In genomic region chr9:35617548-35617947, GRCh38 we compare ENCODE assay signal across 11 cellular contexts. TPM values are rescaled to one million over a fixed set of nuclear protein-coding genes. Genes with fewer than 3 reads are reported as not detected.
DNase-seq lines count a peak whose midpoint lies in the region; ATAC-seq and TF ChIP-seq lines count a peak whose summit lies in the region.
"Had no signal": no experiment of that assay in that cellular context is flagged by ENCODE, and none has a peak within 500 bp of the region (broad histone marks: within the 10 kb centered on the region; RNA-seq: fewer than 3 reads in every experiment).

No MANE protein-coding gene starts in this region.

- H3F3A ChIP-seq in DOHH2 (ENCODE audit: control insufficient read depth, insufficient read depth): peaks cover 39% of the 10 kb centered on the region

- CTCF ChIA-PET in OCI-LY7 (lab: Charles Lee; ENCODE audit: unreplicated experiment): interaction anchor here (0.7 to 1.3 kb wide), 5 partner anchors 14 to 47 kb away, joined by 3 to 4 read pairs (median 3); partner anchors contain the start of gene ARHGEF39

- H4K20me1 ChIP-seq in DOHH2 (ENCODE audit: control insufficient read depth, insufficient read depth, low read depth, low read length) (no peaks in the 10 kb centered on the region), OCI-LY7 (ENCODE audit: insufficient read depth, low read length) (no peaks in the 10 kb centered on the region), fibroblast of lung (ENCODE audit: control insufficient read depth, extremely low read depth, insufficient read depth, low read length) (no peaks in the 10 kb centered on the region)

- H3K79me2 ChIP-seq in DOHH2 (ENCODE audit: control insufficient read depth, low read length) (no peaks in the 10 kb centered on the region), OCI-LY7 (ENCODE audit: insufficient read depth, low read depth, low read length) (peaks cover 6% of the 10 kb centered on the region; the same call in 1 of the 2 replicates), fibroblast of lung (ENCODE audit: control insufficient read depth, insufficient read depth, low read length) (no peaks in the 10 kb centered on the region)

- H3K9ac ChIP-seq in fibroblast of lung (ENCODE audit: insufficient read depth, low read length): no peak overlapping the region

- TSS peak; percentile 88 for BruUV-seq in OCI-LY7 (replicated peaks; lab: Mats Ljungman, UMichigan)

- POLR2A ChIA-PET in OCI-LY7 (lab: Charles Lee): interaction anchor here (0.9 to 11.0 kb wide), 10 partner anchors 10 to 79 kb away, joined by 3 to 110 read pairs (median 5); partner anchors contain the start of genes ARHGEF39 and SIT1

- peak overlapping the region; percentile 25; the same call in 1 of the 2 replicates for H2AFZ ChIP-seq in OCI-LY7 (ENCODE audit: low read length)
- peak overlapping the region; percentile 73 for H2AFZ ChIP-seq in fibroblast of lung (ENCODE audit: low read length)

- H3K27ac ChIP-seq in DOHH2 (ENCODE audit: low read depth, low read length) (peak overlapping the region; percentile 76), OCI-LY7 (ENCODE audit: low read depth, low read length, poor library complexity, severe bottlenecking) (peak overlapping the region; percentile 92), fibroblast of lung (ENCODE audit: insufficient read depth, low read length) (no peak overlapping the region)

- ATAC-seq in GM18498 (IDR thresholded peaks at IDR 0.05; ENCODE audit: unreplicated experiment): no peak
- ATAC-seq in HG03378 (IDR thresholded peaks at IDR 0.05; ENCODE audit: unreplicated experiment): no peak

- H3K9me2 ChIP-seq in DOHH2 (replicated peaks; ENCODE audit: control insufficient read depth, low read length) (no peaks in the 10 kb centered on the region), OCI-LY7 (ENCODE audit: insufficient read depth, low read length) (no peaks in the 10 kb centered on the region)

- intact Hi-C loops in OCI-LY7 (cut with micrococcal nuclease; ENCODE audit: unreplicated experiment): loop anchor here (5.0 kb wide), 2 partner anchors 140 to 500 kb away; partner anchors contain the start of gene ATOSB

- H3K27me3 ChIP-seq in DOHH2 (ENCODE audit: control insufficient read depth, low read length) (no peaks in the 10 kb centered on the region), fibroblast of lung (ENCODE audit: control insufficient read depth, insufficient read depth, low read length) (peaks cover 29% of the 10 kb centered on the region)

- H3K9me3 ChIP-seq in DOHH2 (ENCODE audit: control insufficient read depth, insufficient read depth, low read length): no peaks in the 10 kb centered on the region
- no peaks in the 10 kb centered on the region for H3K9me3 ChIP-seq in OCI-LY7 (ENCODE audit: low read length)
- H3K9me3 ChIP-seq in fibroblast of lung (ENCODE audit: control insufficient read depth, insufficient read depth, low read depth, low read length): no peaks in the 10 kb centered on the region

- H3K36me3 ChIP-seq in DOHH2 (ENCODE audit: control insufficient read depth, low read length): 0 out of 2 replicates have a peak, but pooled peaks cover 5% of the 10 kb centered on the region
- peaks cover 20% of the 10 kb centered on the region for H3K36me3 ChIP-seq in OCI-LY7 (ENCODE audit: insufficient read depth, low read length)
- H3K36me3 ChIP-seq in fibroblast of lung (ENCODE audit: control insufficient read depth, insufficient read depth, low read length): no peaks in the 10 kb centered on the region

- peak overlapping the region; percentile 99 for H3K4me2 ChIP-seq in DOHH2 (ENCODE audit: low read length)
- H3K4me2 ChIP-seq in OCI-LY7 (ENCODE audit: low read length): peak overlapping the region; percentile 90
- H3K4me2 ChIP-seq in fibroblast of lung (ENCODE audit: extremely low read depth, insufficient read depth, low read length): peak overlapping the region; percentile 62

- peaks cover 63% of the 10 kb centered on the region for H3K4me1 ChIP-seq in DOHH2 (ENCODE audit: control insufficient read depth, low read length)
- peaks cover 67% of the 10 kb centered on the region for H3K4me1 ChIP-seq in OCI-LY7 (ENCODE audit: insufficient read depth, low read length, poor library complexity, severe bottlenecking)
- H3K4me1 ChIP-seq in fibroblast of lung (ENCODE audit: control insufficient read depth, extremely low read depth, insufficient read depth, low read length): no peaks in the 10 kb centered on the region

- H3K4me3 ChIP-seq in DOHH2 (ENCODE audit: low read length) (peak overlapping the region; percentile 72), OCI-LY7 (ENCODE audit: low read depth, low read length, poor library complexity, severe bottlenecking) (peak overlapping the region; percentile 69), fibroblast of lung (replicated peaks in 1 of 4; ENCODE audit: control extremely low read depth in 1 of 4, insufficient read depth in 1 of 4, low read depth in 3 of 4, low read length in 4 of 4) (peak overlapping the region in 1 of 4 experiments; percentile 44), retinal pigment epithelial cell (ENCODE audit: low read length) (peak overlapping the region; percentile 46)

- no peak for TF ChIP-seq CTCF in DOHH2 (IDR thresholded peaks at IDR 0.05; ENCODE audit: low read depth, low read length, poor library complexity, severe bottlenecking)
- TF ChIP-seq CTCF in OCI-LY7 (conservative IDR thresholded peaks at IDR 0.05; ENCODE audit: low read length): peak; percentile 10
- TF ChIP-seq CTCF in fibroblast of lung (conservative IDR thresholded peaks at IDR 0.05 in 1 of 2, IDR thresholded peaks at IDR 0.05 in 1 of 2; ENCODE audit: low read depth in 1 of 2, low read length in 2 of 2): no peak
- TF ChIP-seq CTCF in retinal pigment epithelial cell (conservative IDR thresholded peaks at IDR 0.05; ENCODE audit: low read depth, low read length): no peak

- DNase-seq in OCI-LY7 (ENCODE audit: low spot score) (no peak), fibroblast of lung (ENCODE audit: low read depth in 2 of 2) (no peak), retinal pigment epithelial cell (ENCODE audit: low read depth) (no peak), GF-D8 (lab: John Stamatoyannopoulos, UW) (no peak), HPDE6-E6E7 (ENCODE audit: extremely low spot score) (no peak)
- DNase-seq: NCI-H526 treated with DMSO at 0.1 percent for 48 hours had no signal

RNA-seq across cellular contexts. Expression of gene CD72, which starts 0.7 kb away (rescaled TPM):
- total RNA-seq in OCI-LY7 (2014; rRNA removed; shearing (Covaris generic)): 91.4 and 107 TPM in 2 replicates
- total RNA-seq in OCI-LY7 (2022): 63.0 and 67.6 TPM in 2 replicates
- 1.0 and 2.8 TPM in 2 replicates for total RNA-seq in fibroblast of lung
- polyA plus RNA-seq in fibroblast of lung: 0.64 and 1.00 TPM in 2 replicates
- 0.46 and 0.66 TPM in 2 replicates for polyA plus RNA-seq in fibroblast of lung (2012)
- polyA minus RNA-seq in fibroblast of lung (ENCODE audit: low replicate concordance): not detected in 2 replicates

RNA-seq across cellular contexts. Expression of gene TESK1, which starts 12.5 kb away (rescaled TPM):
- total RNA-seq in OCI-LY7 (2014; rRNA removed; shearing (Covaris generic)): 15.0 and 18.3 TPM in 2 replicates
- 36.9 and 42.2 TPM in 2 replicates for total RNA-seq in OCI-LY7 (2022)
- 9.4 and 10.5 TPM in 2 replicates for total RNA-seq in fibroblast of lung
- 12.0 and 12.5 TPM in 2 replicates for polyA plus RNA-seq in fibroblast of lung
- 16.5 and 19.0 TPM in 2 replicates for polyA plus RNA-seq in fibroblast of lung (2012)
- 27.2 and 32.0 TPM in 2 replicates for polyA minus RNA-seq in fibroblast of lung (ENCODE audit: low replicate concordance)

RNA-seq across cellular contexts. Expression of gene SIT1, which starts 33.2 kb away (rescaled TPM):
- total RNA-seq in OCI-LY7 (2014; rRNA removed; shearing (Covaris generic)): 176 and 210 TPM in 2 replicates
- total RNA-seq in OCI-LY7 (2022) (93.0 and 121 TPM in 2 replicates), fibroblast of lung (0.17 TPM in 1 of 2 replicates, not detected in the other)
- 0.07 TPM in 1 of 2 replicates, not detected in the other for polyA plus RNA-seq in fibroblast of lung
- polyA plus RNA-seq in fibroblast of lung (2012): not detected in 2 replicates
- not detected in 2 replicates for polyA minus RNA-seq in fibroblast of lung (ENCODE audit: low replicate concordance)
- total RNA-seq: H4, HT1080 had no signal

RNA-seq across cellular contexts. Expression of gene RMRP, which starts 40.3 kb away (rescaled TPM):
- 21,739 and 26,575 TPM in 2 replicates for total RNA-seq in OCI-LY7 (2014; rRNA removed; shearing (Covaris generic))
- total RNA-seq in OCI-LY7 (2022) (4,033 and 12,624 TPM in 2 replicates), fibroblast of lung (67,954 and 162,287 TPM in 2 replicates)
- 75.4 and 110 TPM in 2 replicates for polyA plus RNA-seq in fibroblast of lung
- 16.4 and 31.6 TPM in 2 replicates for polyA plus RNA-seq in fibroblast of lung (2012)
- polyA minus RNA-seq in fibroblast of lung (ENCODE audit: low replicate concordance): 7,676 and 19,551 TPM in 2 replicates

RNA-seq across cellular contexts. Expression of gene CCDC107, which starts 40.5 kb away (rescaled TPM):
- total RNA-seq in OCI-LY7 (2014; rRNA removed; shearing (Covaris generic)): 16.5 and 20.3 TPM in 2 replicates
- total RNA-seq in OCI-LY7 (2022): 10.0 and 11.4 TPM in 2 replicates
- total RNA-seq in fibroblast of lung: 15.4 and 20.6 TPM in 2 replicates
- 20.2 and 24.9 TPM in 2 replicates for polyA plus RNA-seq in fibroblast of lung
- 34.3 and 34.9 TPM in 2 replicates for polyA plus RNA-seq in fibroblast of lung (2012)
- 1.3 and 17.5 TPM in 2 replicates for polyA minus RNA-seq in fibroblast of lung (ENCODE audit: low replicate concordance)

Comparison
In these comparisons a context has a peak if more than half of its experiments do, and no peak if none do; other contexts are left out.
1. RNA of gene CD72, which starts 0.7 kb away (total RNA-seq): 63.0 to 107 TPM in OCI-LY7; 1.0 to 2.8 TPM in fibroblast of lung; every median in the first group is over 10 times any median in the second.
2. RNA of gene SIT1, which starts 33.2 kb away (total RNA-seq): 93.0 to 210 TPM in OCI-LY7; 0.17 TPM in fibroblast of lung; every median in the first group is over 10 times any median in the second.
3. Peak in every context shown above with its lines, with median percentiles within 50 percentile points of each other: H3K4me2 ChIP-seq.